ENCODE assay signal across 8 cellular contexts in the genomic region with DNA sequence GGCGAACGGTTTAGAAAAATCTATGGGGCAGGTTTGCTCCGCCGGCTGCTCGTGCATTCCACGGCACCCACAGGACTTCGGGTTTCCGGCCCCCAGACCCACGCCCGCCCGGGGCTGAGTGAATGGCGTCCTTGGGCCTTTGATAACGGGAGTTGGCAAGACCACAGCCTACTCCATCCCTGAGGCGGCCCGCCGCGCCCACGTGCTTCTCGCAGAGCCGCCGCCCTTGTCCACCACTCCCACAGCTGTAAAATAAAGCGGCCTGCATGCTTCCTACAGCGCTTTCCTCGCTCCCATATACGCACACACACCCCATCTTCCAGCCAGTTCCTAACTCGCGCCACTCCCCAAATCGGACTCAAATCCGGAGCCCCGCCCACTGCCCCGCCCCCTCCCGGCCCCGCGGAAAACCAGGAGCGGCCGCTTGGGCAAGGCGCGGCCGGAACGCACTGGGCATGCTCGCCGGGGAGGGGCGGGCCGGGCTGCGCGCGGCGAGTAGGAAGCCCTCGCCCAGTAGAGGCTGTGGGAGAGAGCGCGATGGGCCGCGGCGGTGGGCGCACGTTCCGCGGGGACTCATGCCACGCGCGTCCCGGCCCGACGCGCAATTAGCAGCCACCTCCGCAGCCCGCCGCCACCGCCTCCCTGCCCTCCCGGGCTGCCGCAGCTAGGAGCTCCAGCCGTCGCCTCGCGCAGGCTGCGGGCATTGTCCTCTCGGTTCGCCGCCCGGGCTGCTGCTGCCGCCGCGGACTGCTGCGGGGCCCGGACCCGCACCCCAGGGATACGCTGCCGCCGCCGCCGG. TPM values are rescaled to one million over a fixed set of nuclear protein-coding genes. Genes with fewer than 3 reads are reported as not detected.
DNase-seq lines count a peak whose midpoint lies in the region; ATAC-seq and TF ChIP-seq lines count a peak whose summit lies in the region.

RAP2B (plus strand) TSS at position 513 of the 799 bp plus-strand sequence. CDS start 468 bp downstream, outside the sequence.

- H3K4me1 ChIP-seq in Karpas-422 (ENCODE audit: low read length) (peaks cover 22% of the 10 kb centered on the region), SJCRH30 (no peaks in the 10 kb centered on the region; the same call in 1 of the 2 replicates), foreskin keratinocyte (peaks cover 20% of the 10 kb centered on the region), neuron (ENCODE audit: insufficient read depth, low read length) (peaks cover 21% of the 10 kb centered on the region)

- no peak for TF ChIP-seq CTCF in foreskin keratinocyte (conservative IDR thresholded peaks at IDR 0.05)

- H3K27me3 ChIP-seq in Karpas-422 (ENCODE audit: low read length) (no peaks in the 10 kb centered on the region), SJCRH30 (no peaks in the 10 kb centered on the region), foreskin keratinocyte (no peaks in the 10 kb centered on the region), neuron (ENCODE audit: insufficient read depth, low read length) (no peaks in the 10 kb centered on the region)

- H3K27ac ChIP-seq in Karpas-422 (ENCODE audit: low read length) (peak within 1 kb of the TSS; percentile 68), SJCRH30 (peak within 1 kb of the TSS; percentile 98), foreskin keratinocyte (peak within 1 kb of the TSS; percentile 99)

- H2AFZ ChIP-seq in Karpas-422 (ENCODE audit: low read length) = peak within 1 kb of the TSS; percentile 76; the same call in 1 of the 2 replicates
- peak within 1 kb of the TSS; percentile 90 for H2AFZ ChIP-seq in neuron (ENCODE audit: low read depth, low read length)

- no peaks in the 10 kb centered on the region for H3K9me2 ChIP-seq in Karpas-422 (replicated peaks; ENCODE audit: insufficient read depth, low read length)

- peaks cover 36% of the 10 kb centered on the region for H3K79me2 ChIP-seq in Karpas-422 (ENCODE audit: low read length)

- peak; percentile 48 for ATAC-seq in GM21825 (IDR thresholded peaks at IDR 0.05; ENCODE audit: unreplicated experiment)
- ATAC-seq in foreskin keratinocyte = peak; percentile 53

- DNase-seq in Daoy (ENCODE audit: low read depth) (peak; percentile 96), Karpas-422 (peak; percentile 93), SJCRH30 (peak; percentile 92 to 93), foreskin keratinocyte (peak; percentile 92 to 96), stromal cell of bone marrow (ENCODE audit: low read depth) (peak; percentile 93)
- DNase-seq in activated gamma-delta T cell treated with anti-CD3 and anti-CD28 coated beads, Interleukin-2, amount 50 U/mL, for 16 hours (ENCODE audit: low read depth) = peak; percentile 93

- H3K36me3 ChIP-seq in Karpas-422 (ENCODE audit: insufficient read depth, low read length) (no peaks in the 10 kb centered on the region), SJCRH30 (peaks cover 7% of the 10 kb centered on the region; the same call in 1 of the 2 replicates), neuron (ENCODE audit: insufficient read depth, low read length) (peaks cover 6% of the 10 kb centered on the region)

- H3K9ac ChIP-seq in Karpas-422 (ENCODE audit: low read length) = peak within 1 kb of the TSS; percentile 82

- H3K4me3 ChIP-seq in Karpas-422 (ENCODE audit: low read length) = peak within 1 kb of the TSS; percentile 85
- peak within 1 kb of the TSS; percentile 81 for H3K4me3 ChIP-seq in SJCRH30
- peak within 1 kb of the TSS; percentile 74 for H3K4me3 ChIP-seq in neuron (ENCODE audit: low read length)

- H4K20me1 ChIP-seq in Karpas-422 (ENCODE audit: insufficient read depth, low read depth, low read length) = peaks cover 3% of the 10 kb centered on the region; the same call in 1 of the 2 replicates

- H3K9me3 ChIP-seq in Karpas-422 (ENCODE audit: low read length) (no peaks in the 10 kb centered on the region), SJCRH30 (replicated peaks) (no peaks in the 10 kb centered on the region), neuron (ENCODE audit: low read length) (no peaks in the 10 kb centered on the region)

- peak within 1 kb of the TSS; percentile 80 for H3K4me2 ChIP-seq in Karpas-422 (ENCODE audit: low read depth, low read length, poor library complexity, severe bottlenecking)

RNA-seq across cellular contexts. Expression of gene RAP2B, which starts in this region (rescaled TPM):
- total RNA-seq in Daoy (2014; rRNA removed; shearing (Covaris generic)) = 12.2 and 13.8 TPM in 2 replicates
- total RNA-seq in Karpas-422 (2014; rRNA removed; shearing (Covaris generic); ENCODE audit: low replicate concordance) = 7.1 and 7.2 TPM in 2 replicates
- 13.7 and 13.9 TPM in 2 replicates for total RNA-seq in SJCRH30 (2014; rRNA removed; shearing (Covaris generic))
- total RNA-seq in foreskin keratinocyte = 25.8 and 28.0 TPM in 2 replicates
- polyA plus RNA-seq in foreskin keratinocyte = 11.8 and 12.2 TPM in 2 replicates

Comparison
In these comparisons a context has a peak if more than half of its experiments do, and no peak if none do; other contexts are left out.
1. Peak in every context shown above with its lines: DNase-seq, ATAC-seq, H3K4me3 ChIP-seq and H3K27ac ChIP-seq.